Comparison of ENCODE assay signal across 1 cellular context in the genomic region with DNA sequence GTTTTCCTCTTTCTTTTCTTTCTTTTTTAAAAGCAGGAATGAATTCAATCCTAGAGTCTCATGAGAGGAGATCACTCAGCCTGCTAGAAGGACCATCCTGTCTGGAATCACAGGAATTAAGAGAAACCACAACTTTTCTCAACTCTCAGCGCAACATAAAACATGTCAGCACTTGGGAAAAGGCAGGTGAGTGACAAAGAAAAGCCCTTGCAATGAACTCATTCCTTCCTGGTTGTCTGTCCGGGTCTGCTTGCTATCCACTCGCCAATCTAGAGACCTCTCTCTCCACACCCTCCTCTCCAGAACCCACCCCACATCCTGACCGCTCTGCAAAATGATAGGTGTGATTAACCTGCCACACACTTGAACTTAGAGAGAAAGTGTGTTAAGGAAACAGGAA.
TF ChIP-seq lines count a peak whose summit lies in the region.

No MANE protein-coding gene starts in this region.

TF ChIP-seq in GM23338, 12 proteins besides CTCF, POLR2A, EP300 and RAD21 (continued from another document):
- TF ChIP-seq, protein P1, sequence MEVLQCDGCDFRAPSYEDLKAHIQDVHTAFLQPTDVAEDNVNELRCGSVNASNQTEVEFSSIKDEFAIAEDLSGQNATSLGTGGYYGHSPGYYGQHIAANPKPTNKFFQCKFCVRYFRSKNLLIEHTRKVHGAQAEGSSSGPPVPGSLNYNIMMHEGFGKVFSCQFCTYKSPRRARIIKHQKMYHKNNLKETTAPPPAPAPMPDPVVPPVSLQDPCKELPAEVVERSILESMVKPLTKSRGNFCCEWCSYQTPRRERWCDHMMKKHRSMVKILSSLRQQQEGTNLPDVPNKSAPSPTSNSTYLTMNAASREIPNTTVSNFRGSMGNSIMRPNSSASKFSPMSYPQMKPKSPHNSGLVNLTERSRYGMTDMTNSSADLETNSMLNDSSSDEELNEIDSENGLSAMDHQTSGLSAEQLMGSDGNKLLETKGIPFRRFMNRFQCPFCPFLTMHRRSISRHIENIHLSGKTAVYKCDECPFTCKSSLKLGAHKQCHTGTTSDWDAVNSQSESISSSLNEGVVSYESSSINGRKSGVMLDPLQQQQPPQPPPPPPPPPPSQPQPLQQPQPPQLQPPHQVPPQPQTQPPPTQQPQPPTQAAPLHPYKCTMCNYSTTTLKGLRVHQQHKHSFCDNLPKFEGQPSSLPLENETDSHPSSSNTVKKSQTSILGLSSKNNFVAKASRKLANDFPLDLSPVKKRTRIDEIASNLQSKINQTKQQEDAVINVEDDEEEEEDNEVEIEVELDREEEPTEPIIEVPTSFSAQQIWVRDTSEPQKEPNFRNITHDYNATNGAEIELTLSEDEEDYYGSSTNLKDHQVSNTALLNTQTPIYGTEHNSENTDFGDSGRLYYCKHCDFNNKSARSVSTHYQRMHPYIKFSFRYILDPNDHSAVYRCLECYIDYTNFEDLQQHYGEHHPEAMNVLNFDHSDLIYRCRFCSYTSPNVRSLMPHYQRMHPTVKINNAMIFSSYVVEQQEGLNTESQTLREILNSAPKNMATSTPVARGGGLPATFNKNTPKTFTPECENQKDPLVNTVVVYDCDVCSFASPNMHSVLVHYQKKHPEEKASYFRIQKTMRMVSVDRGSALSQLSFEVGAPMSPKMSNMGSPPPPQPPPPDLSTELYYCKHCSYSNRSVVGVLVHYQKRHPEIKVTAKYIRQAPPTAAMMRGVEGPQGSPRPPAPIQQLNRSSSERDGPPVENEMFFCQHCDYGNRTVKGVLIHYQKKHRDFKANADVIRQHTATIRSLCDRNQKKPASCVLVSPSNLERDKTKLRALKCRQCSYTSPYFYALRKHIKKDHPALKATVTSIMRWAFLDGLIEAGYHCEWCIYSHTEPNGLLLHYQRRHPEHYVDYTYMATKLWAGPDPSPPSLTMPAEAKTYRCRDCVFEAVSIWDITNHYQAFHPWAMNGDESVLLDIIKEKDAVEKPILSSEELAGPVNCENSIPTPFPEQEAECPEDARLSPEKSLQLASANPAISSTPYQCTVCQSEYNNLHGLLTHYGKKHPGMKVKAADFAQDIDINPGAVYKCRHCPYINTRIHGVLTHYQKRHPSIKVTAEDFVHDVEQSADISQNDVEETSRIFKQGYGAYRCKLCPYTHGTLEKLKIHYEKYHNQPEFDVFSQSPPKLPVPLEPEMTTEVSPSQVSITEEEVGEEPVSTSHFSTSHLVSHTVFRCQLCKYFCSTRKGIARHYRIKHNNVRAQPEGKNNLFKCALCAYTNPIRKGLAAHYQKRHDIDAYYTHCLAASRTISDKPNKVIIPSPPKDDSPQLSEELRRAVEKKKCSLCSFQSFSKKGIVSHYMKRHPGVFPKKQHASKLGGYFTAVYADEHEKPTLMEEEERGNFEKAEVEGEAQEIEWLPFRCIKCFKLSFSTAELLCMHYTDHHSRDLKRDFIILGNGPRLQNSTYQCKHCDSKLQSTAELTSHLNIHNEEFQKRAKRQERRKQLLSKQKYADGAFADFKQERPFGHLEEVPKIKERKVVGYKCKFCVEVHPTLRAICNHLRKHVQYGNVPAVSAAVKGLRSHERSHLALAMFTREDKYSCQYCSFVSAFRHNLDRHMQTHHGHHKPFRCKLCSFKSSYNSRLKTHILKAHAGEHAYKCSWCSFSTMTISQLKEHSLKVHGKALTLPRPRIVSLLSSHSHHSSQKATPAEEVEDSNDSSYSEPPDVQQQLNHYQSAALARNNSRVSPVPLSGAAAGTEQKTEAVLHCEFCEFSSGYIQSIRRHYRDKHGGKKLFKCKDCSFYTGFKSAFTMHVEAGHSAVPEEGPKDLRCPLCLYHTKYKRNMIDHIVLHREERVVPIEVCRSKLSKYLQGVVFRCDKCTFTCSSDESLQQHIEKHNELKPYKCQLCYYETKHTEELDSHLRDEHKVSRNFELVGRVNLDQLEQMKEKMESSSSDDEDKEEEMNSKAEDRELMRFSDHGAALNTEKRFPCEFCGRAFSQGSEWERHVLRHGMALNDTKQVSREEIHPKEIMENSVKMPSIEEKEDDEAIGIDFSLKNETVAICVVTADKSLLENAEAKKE (CRISPR knock-in tag; IDR thresholded peaks at IDR 0.05), result no peak
- TF ChIP-seq EZH2 (IDR thresholded peaks at IDR 0.05; ENCODE audit: low read depth, unreplicated experiment) (no peak), CREB1 (CRISPR knock-in tag; IDR thresholded peaks at IDR 0.05; ENCODE audit: low read depth) (no peak)
- TF ChIP-seq, protein P2, sequence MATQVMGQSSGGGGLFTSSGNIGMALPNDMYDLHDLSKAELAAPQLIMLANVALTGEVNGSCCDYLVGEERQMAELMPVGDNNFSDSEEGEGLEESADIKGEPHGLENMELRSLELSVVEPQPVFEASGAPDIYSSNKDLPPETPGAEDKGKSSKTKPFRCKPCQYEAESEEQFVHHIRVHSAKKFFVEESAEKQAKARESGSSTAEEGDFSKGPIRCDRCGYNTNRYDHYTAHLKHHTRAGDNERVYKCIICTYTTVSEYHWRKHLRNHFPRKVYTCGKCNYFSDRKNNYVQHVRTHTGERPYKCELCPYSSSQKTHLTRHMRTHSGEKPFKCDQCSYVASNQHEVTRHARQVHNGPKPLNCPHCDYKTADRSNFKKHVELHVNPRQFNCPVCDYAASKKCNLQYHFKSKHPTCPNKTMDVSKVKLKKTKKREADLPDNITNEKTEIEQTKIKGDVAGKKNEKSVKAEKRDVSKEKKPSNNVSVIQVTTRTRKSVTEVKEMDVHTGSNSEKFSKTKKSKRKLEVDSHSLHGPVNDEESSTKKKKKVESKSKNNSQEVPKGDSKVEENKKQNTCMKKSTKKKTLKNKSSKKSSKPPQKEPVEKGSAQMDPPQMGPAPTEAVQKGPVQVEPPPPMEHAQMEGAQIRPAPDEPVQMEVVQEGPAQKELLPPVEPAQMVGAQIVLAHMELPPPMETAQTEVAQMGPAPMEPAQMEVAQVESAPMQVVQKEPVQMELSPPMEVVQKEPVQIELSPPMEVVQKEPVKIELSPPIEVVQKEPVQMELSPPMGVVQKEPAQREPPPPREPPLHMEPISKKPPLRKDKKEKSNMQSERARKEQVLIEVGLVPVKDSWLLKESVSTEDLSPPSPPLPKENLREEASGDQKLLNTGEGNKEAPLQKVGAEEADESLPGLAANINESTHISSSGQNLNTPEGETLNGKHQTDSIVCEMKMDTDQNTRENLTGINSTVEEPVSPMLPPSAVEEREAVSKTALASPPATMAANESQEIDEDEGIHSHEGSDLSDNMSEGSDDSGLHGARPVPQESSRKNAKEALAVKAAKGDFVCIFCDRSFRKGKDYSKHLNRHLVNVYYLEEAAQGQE (IDR thresholded peaks at IDR 0.05; ENCODE audit: unreplicated experiment), result no peak
